Comparison of ENCODE assay signal across 28 cellular contexts in the genomic region with DNA sequence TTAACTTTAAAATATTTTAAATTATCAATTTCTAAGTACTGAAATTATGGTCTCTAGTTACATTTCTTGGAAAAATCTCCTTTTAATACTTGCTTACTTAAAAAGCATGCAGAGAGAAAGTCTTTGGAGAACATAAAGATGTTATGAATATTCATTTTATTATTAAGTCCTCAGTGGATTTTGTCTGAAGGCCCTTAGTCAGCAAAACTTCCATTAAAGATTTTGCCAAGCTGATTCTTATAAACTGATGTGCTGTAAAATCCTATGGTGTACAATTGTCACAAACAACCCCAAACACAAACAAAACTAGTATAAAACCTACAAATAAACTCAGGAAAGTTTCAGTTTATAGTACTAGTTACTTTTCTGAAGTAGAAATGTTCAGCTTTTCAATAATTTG.
"Had no signal": no experiment of that assay in that cellular context is flagged by ENCODE, and none has a peak within 500 bp of the region (broad histone marks: within the 10 kb centered on the region; RNA-seq: fewer than 3 reads in every experiment).

No MANE protein-coding gene starts in this region.

- H3K9me3 ChIP-seq: ovary, psoas muscle, thoracic aorta, thyroid gland, tibial nerve, upper lobe of left lung, vagina had no signal

- H3K27ac ChIP-seq: neural progenitor cell, ovary, parathyroid adenoma, psoas muscle, skin epidermis, spleen, stomach, thoracic aorta, thyroid gland, tibial nerve, upper lobe of left lung, vagina had no signal

- H3K27me3 ChIP-seq: neural progenitor cell, ovary, spleen, stomach, thyroid gland, tibial nerve, upper lobe of left lung, vagina had no signal

- H3K4me1 ChIP-seq: neural progenitor cell, parathyroid adenoma, psoas muscle, spleen, stomach, thyroid gland, tibial nerve, upper lobe of left lung, vagina had no signal

- H3K9ac ChIP-seq: neural progenitor cell, parathyroid adenoma had no signal

- H3K36me3 ChIP-seq: neural progenitor cell, ovary, spleen, stomach, thoracic aorta, thyroid gland, tibial nerve, upper lobe of left lung, vagina had no signal

- ATAC-seq: naive thymus-derived CD4-positive, alpha-beta T cell; natural killer cell; psoas muscle; right cardiac atrium; sciatic nerve; stimulated activated effector memory CD8-positive, alpha-beta T cell treated with anti-CD3 and anti-CD28 coated beads, Interleukin-12 subunit alpha, Interleukin-12 subunit beta, amount 100 ng/mL, for 72 hours; stimulated activated naive B cell treated with anti-CD40 and anti-IgM and Interleukin-4, amounts not matched to agents 10 μg/mL and 1 μg/mL and 100 μg/mL, for 72 hours had no signal

- H3K79me2 ChIP-seq: parathyroid adenoma had no signal

- DNase-seq: naive thymus-derived CD4-positive, alpha-beta T cell; natural killer cell; occipital lobe; ovary; posterior cingulate gyrus; psoas muscle; right cardiac atrium; spleen; stimulated activated CD4-positive, alpha-beta T cell treated with anti-CD3 and anti-CD28 coated beads, Interleukin-12 subunit alpha, Interleukin-12 subunit beta, amount 100 ng/mL, for 4 hours; stimulated activated CD4-positive, alpha-beta T cell treated with anti-CD3 and anti-CD28 coated beads, Interleukin-2, amount 100 ng/mL, for 24 hours; stimulated activated CD4-positive, alpha-beta T cell treated with anti-CD3 and anti-CD28 coated beads, Interleukin-2, amount 100 ng/mL, for 48 hours; stimulated activated CD4-positive, alpha-beta T cell treated with anti-CD3 and anti-CD28 coated beads, Interleukin-4, amount 100 ng/mL, for 24 hours; stimulated activated naive B cell treated with anti-CD40 and anti-IgM and Interleukin-4, amounts not matched to agents 10 μg/mL and 1 μg/mL and 100 μg/mL, for 72 hours; stimulated activated naive CD4-positive, alpha-beta T cell treated with Interleukin-2 at 50 U/mL for 16 hours; stomach; thyroid gland; trophoblast cell; upper lobe of left lung had no signal

- H2AFZ ChIP-seq: neural progenitor cell, parathyroid adenoma had no signal

- H3K4me3 ChIP-seq: neural progenitor cell, ovary, psoas muscle, skin epidermis, smooth muscle cell, spleen, stomach, thoracic aorta, thyroid gland, tibial nerve, upper lobe of left lung, vagina had no signal

- H3K4me2 ChIP-seq: neural progenitor cell, smooth muscle cell had no signal

- FAIRE-seq: urothelium cell line had no signal
